In the genomic region with DNA sequence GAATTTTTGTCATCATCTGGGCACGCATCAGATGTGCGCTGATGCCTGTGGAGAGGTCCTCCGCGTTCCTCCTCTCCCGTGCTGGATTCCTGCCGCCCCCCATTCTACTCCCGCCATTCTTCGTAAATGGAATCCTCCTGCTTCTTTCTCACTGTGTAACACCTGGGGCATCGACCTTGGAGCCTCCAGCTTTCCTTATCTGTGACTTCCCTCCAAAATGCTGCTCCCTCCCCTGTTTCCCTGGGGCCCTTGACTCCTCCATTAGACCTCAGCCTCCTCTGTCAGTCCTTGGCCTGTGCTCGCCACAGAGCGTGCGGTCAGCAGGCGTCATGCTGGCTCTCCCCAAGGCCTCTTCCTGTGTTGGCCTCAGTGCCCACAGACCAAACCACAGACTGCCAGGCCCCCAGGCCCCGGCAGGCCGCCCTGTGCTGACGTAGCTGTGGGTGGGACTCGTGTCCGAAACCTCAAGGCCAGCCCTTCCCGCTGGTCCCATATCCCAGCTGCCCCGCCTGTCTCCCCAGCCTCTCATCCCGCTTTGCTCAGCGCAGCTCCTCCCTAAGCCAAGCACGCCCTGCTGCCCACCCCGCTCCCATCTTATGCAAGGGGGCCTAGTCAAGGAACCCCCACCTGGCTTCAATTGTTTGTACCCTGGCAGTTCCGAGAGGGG, we compare ENCODE assay signal across 8 cellular contexts. TPM values are rescaled to one million over a fixed set of nuclear protein-coding genes. Genes with fewer than 3 reads are reported as not detected.
A peak's percentile ranks its signal among the peaks of the same experiment; 100 is the strongest.
DNase-seq lines count a peak whose midpoint lies in the region; FAIRE-seq and TF ChIP-seq lines count a peak whose summit lies in the region.

No MANE protein-coding gene starts in this region.

- no peaks in the 10 kb centered on the region for H3K36me3 ChIP-seq in SJCRH30
- no peaks in the 10 kb centered on the region for H3K36me3 ChIP-seq in rectal smooth muscle tissue (ENCODE audit: control insufficient read depth, insufficient read depth, low read length)

- H3K4me3 ChIP-seq in SJCRH30 (no peak overlapping the region), fibroblast of villous mesenchyme (ENCODE audit: low read depth, low read length) (peak overlapping the region; percentile 50), rectal smooth muscle tissue (ENCODE audit: low read length) (peak overlapping the region; percentile 6)

- H3K9me3 ChIP-seq in SJCRH30 (replicated peaks), result no peaks in the 10 kb centered on the region

- FAIRE-seq in urothelium cell line (lab: Jason Lieb, UNC), result no peak

- H3K27me3 ChIP-seq in SJCRH30 (no peaks in the 10 kb centered on the region), rectal smooth muscle tissue (ENCODE audit: control insufficient read depth, insufficient read depth, low read length) (no peaks in the 10 kb centered on the region)

- H3K4me1 ChIP-seq in SJCRH30 (0 out of 2 replicates have a peak, but pooled peaks cover 5% of the 10 kb centered on the region), rectal smooth muscle tissue (ENCODE audit: control insufficient read depth, insufficient read depth, low read length) (peaks cover 3% of the 10 kb centered on the region)

- peak; percentile 11 for DNase-seq in stimulated activated CD4-positive, alpha-beta T cell treated with anti-CD3 and anti-CD28 coated beads, Interleukin-15, amount 100 ng/mL, for 24 hours
- no peak for DNase-seq in stimulated activated CD4-positive, alpha-beta T cell treated with anti-CD3 and anti-CD28 coated beads, Interleukin-2, amount 100 ng/mL, for 48 hours
- DNase-seq in SJCRH30 (peak; percentile 14 to 27), fibroblast of villous mesenchyme (ENCODE audit: low read depth) (peak; percentile 81), NCI-H748 treated with DMSO at 0.1 percent for 48 hours (lab: John Stamatoyannopoulos, UW) (no peak), urothelium cell line (ENCODE audit: low spot score) (no peak), SHP77 treated with DMSO at 0.1 percent for 48 hours (lab: John Stamatoyannopoulos, UW) (no peak)

- no peak overlapping the region for H3K9ac ChIP-seq in rectal smooth muscle tissue (ENCODE audit: low read length)

- no peak for TF ChIP-seq CTCF in fibroblast of villous mesenchyme (IDR thresholded peaks at IDR 0.05; ENCODE audit: insufficient read depth, low read depth, low read length)

- H3K27ac ChIP-seq in SJCRH30, result no peak overlapping the region
- peak overlapping the region; percentile 53 for H3K27ac ChIP-seq in rectal smooth muscle tissue (ENCODE audit: low read depth, low read length)

RNA-seq across cellular contexts. Expression of a gene that starts 17.7 kb away (rescaled TPM):
- 0.04 and 0.05 TPM in 2 replicates for total RNA-seq in SJCRH30 (2014; rRNA removed; shearing (Covaris generic))
- total RNA-seq in fibroblast of villous mesenchyme, result 0.43 and 0.64 TPM in 2 replicates

Comparison
In these comparisons a context has a peak if more than half of its experiments do, and no peak if none do; other contexts are left out.
1. DNase-seq: peak in stimulated activated CD4-positive, alpha-beta T cell treated with anti-CD3 and anti-CD28 coated beads, Interleukin-15, amount 100 ng/mL, for 24 hours (single experiment), SJCRH30 (2 of 2) and fibroblast of villous mesenchyme (single experiment); none in stimulated activated CD4-positive, alpha-beta T cell treated with anti-CD3 and anti-CD28 coated beads, Interleukin-2, amount 100 ng/mL, for 48 hours (0 of 2), NCI-H748 treated with DMSO at 0.1 percent for 48 hours (single experiment), urothelium cell line (single experiment) and SHP77 treated with DMSO at 0.1 percent for 48 hours (single experiment).